In genomic region chr6:157045831-157046454, GRCh38 we compare ENCODE assay signal across 8 cellular contexts.
DNase-seq lines count a peak whose midpoint lies in the region; ATAC-seq and TF ChIP-seq lines count a peak whose summit lies in the region.

No MANE protein-coding gene starts in this region.

- H3K4me3 Mint-ChIP-seq in neural progenitor cell: no peak overlapping the region

- peaks cover 2% of the 10 kb centered on the region for H3K27me3 Mint-ChIP-seq in neural progenitor cell (ENCODE audit: insufficient read depth, low read depth)

- H3K4me2 ChIP-seq in neural progenitor cell: no peak overlapping the region

- peaks cover 5% of the 10 kb centered on the region for H3K4me1 ChIP-seq in neural progenitor cell

- H3K36me3 ChIP-seq in neural progenitor cell: no peaks in the 10 kb centered on the region

- TF ChIP-seq CTCF in neural progenitor cell (IDR thresholded peaks at IDR 0.05): peak; percentile 68

- no peak overlapping the region for H3K4me3 ChIP-seq in neural progenitor cell

- no peaks in the 10 kb centered on the region for H3K27me3 ChIP-seq in neural progenitor cell

- H3K27ac Mint-ChIP-seq in neural progenitor cell: no peak overlapping the region

- H3K4me1 Mint-ChIP-seq in neural progenitor cell: peaks cover 16% of the 10 kb centered on the region

- no peaks in the 10 kb centered on the region for H3K9me3 ChIP-seq in neural progenitor cell (ENCODE audit: low read depth)

- ATAC-seq in HG02885 (IDR thresholded peaks at IDR 0.05; ENCODE audit: poor library complexity, unreplicated experiment) (no peak), GM21825 (IDR thresholded peaks at IDR 0.05; ENCODE audit: unreplicated experiment) (no peak), GM18907 (IDR thresholded peaks at IDR 0.05; ENCODE audit: unreplicated experiment) (no peak), HG02798 (IDR thresholded peaks at IDR 0.05; ENCODE audit: poor library complexity, unreplicated experiment) (no peak)

- H3K36me3 Mint-ChIP-seq in neural progenitor cell: peaks cover 5% of the 10 kb centered on the region

- H3K79me2 ChIP-seq in neural progenitor cell (ENCODE audit: low read depth): peaks cover 85% of the 10 kb centered on the region

- peaks cover 7% of the 10 kb centered on the region for H3F3A ChIP-seq in neural progenitor cell (ENCODE audit: low read depth)

- DNase-seq in GM04504 (ENCODE audit: low read depth): peak; percentile 25
- DNase-seq in NCI-H2029 (lab: John Stamatoyannopoulos, UW): peak; percentile 54
- DNase-seq in cerebellar cortex (ENCODE audit: low spot score): peak; percentile 51
- DNase-seq in neural progenitor cell (ENCODE audit: low spot score): peak; percentile 49

- H3K9me3 Mint-ChIP-seq in neural progenitor cell: no peaks in the 10 kb centered on the region

- H2AFZ ChIP-seq in neural progenitor cell (replicated peaks): no peak overlapping the region

- H4K20me1 ChIP-seq in neural progenitor cell (ENCODE audit: low read depth): peaks cover 20% of the 10 kb centered on the region

- H3K9ac ChIP-seq in neural progenitor cell: no peak overlapping the region

- no peak overlapping the region for H3K27ac ChIP-seq in neural progenitor cell
